Comparison of ENCODE assay signal across 19 cellular contexts in genomic region chr9:134031783-134032182, GRCh38.
"Had no signal": no experiment of that assay in that cellular context is flagged by ENCODE, and none has a peak within 500 bp of the region (broad histone marks: within the 10 kb centered on the region; RNA-seq: fewer than 3 reads in every experiment).

No MANE protein-coding gene starts in this region.

- DNase-seq: activated CD4-positive, alpha-beta T cell treated with anti-CD3 and anti-CD28 coated beads, Interleukin-2, amount 10 ng/mL, durations not matched to agents 7 days and 5 days; activated CD8-positive, alpha-beta T cell treated with anti-CD3 and anti-CD28 coated beads, Interleukin-2, amount 10 ng/mL, durations not matched to agents 7 days and 5 days; activated T-cell treated with anti-CD3 and anti-CD28 coated beads, Interleukin-2, amount 50 U/mL, for 24 hours; dermis blood vessel endothelial cell; effector memory CD8-positive, alpha-beta T cell; esophagus squamous epithelium; heart right ventricle; left cardiac atrium; natural killer cell; stimulated activated CD4-positive, alpha-beta T cell treated with anti-CD3 and anti-CD28 coated beads, Interleukin-12 subunit alpha, Interleukin-12 subunit beta, amount 100 ng/mL, for 4 hours; stimulated activated CD4-positive, alpha-beta T cell treated with anti-CD3 and anti-CD28 coated beads, Interleukin-1b, Interleukin-23, amount 100 ng/mL, for 48 hours; stimulated activated CD8-positive, alpha-beta memory T cell treated with anti-CD3 and anti-CD28 coated beads, Interleukin-4, amount 100 ng/mL, for 48 hours; stimulated activated naive CD8-positive, alpha-beta T cell treated with anti-CD3 and anti-CD28 coated beads, Interleukin-15, Interleukin-2, amounts not matched to agents 100 U/mL and 50 U/mL, for 24 hours; substantia nigra; tibial artery had no signal

- H3K27ac ChIP-seq: esophagus squamous epithelium, heart right ventricle, neutrophil, tibial artery had no signal

- FAIRE-seq: astrocyte, bronchial epithelial cell had no signal

- H3K4me3 ChIP-seq: esophagus squamous epithelium, heart right ventricle, tibial artery had no signal

- ATAC-seq: activated CD4-positive, CD25-positive, alpha-beta regulatory T cell treated with anti-CD3 and anti-CD28 coated beads, Interleukin-2, amount 50 U/mL, for 24 hours; activated CD8-positive, alpha-beta T cell treated with anti-CD3 and anti-CD28 coated beads, Interleukin-2, amount 10 ng/mL, durations not matched to agents 7 days and 5 days; effector memory CD8-positive, alpha-beta T cell; heart right ventricle; left cardiac atrium; natural killer cell; stimulated activated naive CD8-positive, alpha-beta T cell treated with anti-CD3 and anti-CD28 coated beads, Interleukin-15, Interleukin-2, amounts not matched to agents 100 U/mL and 50 U/mL, for 24 hours had no signal

- H3K4me1 ChIP-seq: esophagus squamous epithelium had no signal

- H3K27me3 ChIP-seq: esophagus squamous epithelium, heart right ventricle, neutrophil, tibial artery had no signal

- H3K9me3 ChIP-seq: esophagus squamous epithelium, neutrophil, tibial artery had no signal
